ENCODE assay signal across 39 cellular contexts in the genomic region with DNA sequence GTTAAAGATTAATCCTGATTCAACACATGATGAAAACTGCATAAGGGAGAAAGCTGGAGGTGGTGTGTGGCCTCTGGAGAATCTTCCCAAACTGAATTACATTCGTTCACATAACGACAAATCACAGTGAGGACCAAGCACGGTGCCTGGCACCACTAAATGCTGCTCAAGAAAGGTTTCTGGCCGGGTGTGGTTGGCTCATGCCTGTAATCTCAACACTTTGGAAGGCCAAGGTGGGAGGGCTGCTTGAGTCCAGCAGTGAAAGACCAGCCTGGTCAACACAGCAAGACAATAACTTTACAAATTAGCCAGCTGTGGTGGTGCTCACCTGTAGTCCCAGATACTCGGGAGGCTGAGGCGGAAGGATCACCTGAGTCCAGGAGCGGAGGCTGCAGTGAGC. TPM values are rescaled to one million over a fixed set of nuclear protein-coding genes. Genes with fewer than 3 reads are reported as not detected.
"Had no signal": no experiment of that assay in that cellular context is flagged by ENCODE, and none has a peak within 500 bp of the region (broad histone marks: within the 10 kb centered on the region; RNA-seq: fewer than 3 reads in every experiment).

No MANE protein-coding gene starts in this region.

- H3K4me1 ChIP-seq: adrenal gland, breast epithelium had no signal

- H3K36me3 ChIP-seq: adrenal gland, ascending aorta, brain microvascular endothelial cell, breast epithelium, cardiac muscle cell had no signal

- H3K36me3 Mint-ChIP-seq: activated naive CD4-positive, alpha-beta T cell treated with anti-CD3 and anti-CD28 coated beads, Interleukin-2, amount 10 ng/mL, durations not matched to agents 7 days and 5 days; activated naive CD4-positive, alpha-beta T cell treated with anti-CD3 and anti-CD28 coated beads, Interleukin-2, amount 50 U/mL, for 24 hours; activated naive CD8-positive, alpha-beta T cell; activated naive CD8-positive, alpha-beta T cell treated with anti-CD3 and anti-CD28 coated beads for 36 hours; activated naive CD8-positive, alpha-beta T cell treated with anti-CD3 and anti-CD28 coated beads, Interleukin-2, amount 10 ng/mL, durations not matched to agents 7 days and 5 days; brain had no signal

- DNase-seq: activated effector memory CD4-positive, alpha-beta T cell treated with anti-CD3 and anti-CD28 coated beads, Interleukin-2, amount 50 U/mL, for 16 hours; activated effector memory CD4-positive, alpha-beta T cell treated with Interleukin-2 at 50 U/mL for 16 hours; activated gamma-delta T cell; activated gamma-delta T cell treated with Interleukin-2 at 50 U/mL for 16 hours; activated naive CD4-positive, alpha-beta T cell; activated naive CD4-positive, alpha-beta T cell treated with anti-CD3 and anti-CD28 coated beads for 36 hours; activated naive CD4-positive, alpha-beta T cell treated with anti-CD3 and anti-CD28 coated beads, Interleukin-2, amount 10 ng/mL, durations not matched to agents 7 days and 5 days; activated naive CD4-positive, alpha-beta T cell treated with anti-CD3 and anti-CD28 coated beads, Interleukin-2, amount 50 U/mL, for 16 hours; activated naive CD4-positive, alpha-beta T cell treated with Interleukin-2 at 50 U/mL for 16 hours; activated naive CD8-positive, alpha-beta T cell treated with anti-CD3 and anti-CD28 coated beads for 36 hours; activated naive CD8-positive, alpha-beta T cell treated with anti-CD3 and anti-CD28 coated beads, Interleukin-2, amount 10 ng/mL, durations not matched to agents 7 days and 5 days; activated naive CD8-positive, alpha-beta T cell treated with anti-CD3 and anti-CD28 coated beads, Interleukin-2, amount 50 U/mL, for 24 hours; activated T-cell treated with anti-CD3 and anti-CD28 coated beads for 4 hours; activated T-cell treated with anti-CD3 and anti-CD28 coated beads, Interleukin-2, amount 50 U/mL, for 1 hour; activated T-cell treated with anti-CD3 and anti-CD28 coated beads, Interleukin-2, amount 50 U/mL, for 24 hours; activated T-cell treated with anti-CD3 and anti-CD28 coated beads, Interleukin-2, amount 50 U/mL, for 4 hours; activated T-cell treated with anti-CD3 and anti-CD28 coated beads, Interleukin-2, amount 50 U/mL, for 48 hours; activated T-cell treated with anti-CD3 and anti-CD28 coated beads, Interleukin-2, amount 50 U/mL, for 72 hours; amniotic stem cell; amygdala; anterior cingulate cortex; aorta; body of pancreas; brain microvascular endothelial cell; caudate nucleus; central memory CD4-positive, alpha-beta T cell; cerebellar nuclear complex had no signal

- H3K4me3 Mint-ChIP-seq: activated naive CD4-positive, alpha-beta T cell treated with anti-CD3 and anti-CD28 coated beads for 36 hours; activated naive CD4-positive, alpha-beta T cell treated with anti-CD3 and anti-CD28 coated beads, Interleukin-2, amount 10 ng/mL, durations not matched to agents 7 days and 5 days; activated naive CD4-positive, alpha-beta T cell treated with anti-CD3 and anti-CD28 coated beads, Interleukin-2, amount 50 U/mL, for 24 hours; activated naive CD8-positive, alpha-beta T cell; activated naive CD8-positive, alpha-beta T cell treated with anti-CD3 and anti-CD28 coated beads for 36 hours; activated naive CD8-positive, alpha-beta T cell treated with anti-CD3 and anti-CD28 coated beads, Interleukin-2, amount 10 ng/mL, durations not matched to agents 7 days and 5 days; activated naive CD8-positive, alpha-beta T cell treated with anti-CD3 and anti-CD28 coated beads, Interleukin-2, amount 50 U/mL, for 24 hours; activated T-cell treated with anti-CD3 and anti-CD28 coated beads, Interleukin-2, amount 50 U/mL, for 24 hours; activated T-cell treated with anti-CD3 and anti-CD28 coated beads, Interleukin-2, amount 50 U/mL, for 4 hours; activated T-cell treated with anti-CD3 and anti-CD28 coated beads, Interleukin-2, amount 50 U/mL, for 72 hours; activated T-helper 1 cell treated with anti-CD3 and anti-CD28 coated beads, Interleukin-12 subunit alpha, Interleukin-12 subunit beta, Interleukin-2, Interleukin-4 antibody, amounts not matched to agents 30 ng/mL and 10 ng/mL and 1 ng/mL, durations not matched to agents 14 hours and 24 hours and 36 hours; activated T-helper 17 cell treated with anti-CD3 and anti-CD28 coated beads, Interleukin-2, amount 50 U/mL, for 72 hours; brain; central memory CD8-positive, alpha-beta T cell had no signal

- H3K27ac Mint-ChIP-seq: activated naive CD4-positive, alpha-beta T cell treated with anti-CD3 and anti-CD28 coated beads for 36 hours; activated naive CD4-positive, alpha-beta T cell treated with anti-CD3 and anti-CD28 coated beads, Interleukin-2, amount 10 ng/mL, durations not matched to agents 7 days and 5 days; activated naive CD4-positive, alpha-beta T cell treated with anti-CD3 and anti-CD28 coated beads, Interleukin-2, amount 50 U/mL, for 24 hours; activated naive CD4-positive, alpha-beta T cell treated with anti-CD3 and anti-CD28 coated beads, Interleukin-2, amount 50 U/mL, for 72 hours; activated naive CD8-positive, alpha-beta T cell; activated naive CD8-positive, alpha-beta T cell treated with anti-CD3 and anti-CD28 coated beads for 36 hours; activated naive CD8-positive, alpha-beta T cell treated with anti-CD3 and anti-CD28 coated beads, Interleukin-2, amount 10 ng/mL, durations not matched to agents 7 days and 5 days; activated naive CD8-positive, alpha-beta T cell treated with anti-CD3 and anti-CD28 coated beads, Interleukin-2, amount 50 U/mL, for 24 hours; activated T-cell treated with anti-CD3 and anti-CD28 coated beads, Interleukin-2, amount 50 U/mL, for 24 hours; activated T-cell treated with anti-CD3 and anti-CD28 coated beads, Interleukin-2, amount 50 U/mL, for 72 hours; activated T-helper 1 cell treated with anti-CD3 and anti-CD28 coated beads, Interleukin-12 subunit alpha, Interleukin-12 subunit beta, Interleukin-2, Interleukin-4 antibody, amounts not matched to agents 30 ng/mL and 10 ng/mL and 1 ng/mL, durations not matched to agents 14 hours and 24 hours and 36 hours; activated T-helper 17 cell treated with anti-CD3 and anti-CD28 coated beads, Interleukin-2, amount 50 U/mL, for 72 hours; activated T-helper 2 cell treated with anti-CD3 and anti-CD28 coated beads, Interferon-gamma antibody, Interleukin-2, Interleukin-4, amounts not matched to agents 10 μg/mL and 5 μg/mL and 100 μg/mL, durations not matched to agents 14 hours and 24 hours and 36 hours; brain had no signal

- H3K9me3 ChIP-seq: adrenal gland, ascending aorta, body of pancreas, breast epithelium had no signal

- H3K4me1 Mint-ChIP-seq: activated naive CD4-positive, alpha-beta T cell treated with anti-CD3 and anti-CD28 coated beads, Interleukin-2, amount 10 ng/mL, durations not matched to agents 7 days and 5 days; activated naive CD4-positive, alpha-beta T cell treated with anti-CD3 and anti-CD28 coated beads, Interleukin-2, amount 50 U/mL, for 24 hours; activated naive CD8-positive, alpha-beta T cell treated with anti-CD3 and anti-CD28 coated beads for 36 hours; activated naive CD8-positive, alpha-beta T cell treated with anti-CD3 and anti-CD28 coated beads, Interleukin-2, amount 10 ng/mL, durations not matched to agents 7 days and 5 days; activated naive CD8-positive, alpha-beta T cell treated with anti-CD3 and anti-CD28 coated beads, Interleukin-2, amount 50 U/mL, for 24 hours; activated T-helper 17 cell treated with anti-CD3 and anti-CD28 coated beads, Interleukin-2, amount 50 U/mL, for 72 hours; brain; central memory CD8-positive, alpha-beta T cell had no signal

- H3K9me3 Mint-ChIP-seq: activated naive CD4-positive, alpha-beta T cell treated with anti-CD3 and anti-CD28 coated beads for 36 hours; activated naive CD4-positive, alpha-beta T cell treated with anti-CD3 and anti-CD28 coated beads, Interleukin-2, amount 10 ng/mL, durations not matched to agents 7 days and 5 days; activated naive CD4-positive, alpha-beta T cell treated with anti-CD3 and anti-CD28 coated beads, Interleukin-2, amount 50 U/mL, for 24 hours; activated naive CD8-positive, alpha-beta T cell treated with anti-CD3 and anti-CD28 coated beads for 36 hours; activated naive CD8-positive, alpha-beta T cell treated with anti-CD3 and anti-CD28 coated beads, Interleukin-2, amount 10 ng/mL, durations not matched to agents 7 days and 5 days; activated naive CD8-positive, alpha-beta T cell treated with anti-CD3 and anti-CD28 coated beads, Interleukin-2, amount 50 U/mL, for 24 hours; activated T-cell treated with anti-CD3 and anti-CD28 coated beads, Interleukin-2, amount 50 U/mL, for 24 hours; activated T-cell treated with anti-CD3 and anti-CD28 coated beads, Interleukin-2, amount 50 U/mL, for 4 hours; activated T-cell treated with anti-CD3 and anti-CD28 coated beads, Interleukin-2, amount 50 U/mL, for 72 hours; activated T-helper 1 cell treated with anti-CD3 and anti-CD28 coated beads, Interleukin-12 subunit alpha, Interleukin-12 subunit beta, Interleukin-2, Interleukin-4 antibody, amounts not matched to agents 30 ng/mL and 10 ng/mL and 1 ng/mL, durations not matched to agents 14 hours and 24 hours and 36 hours; activated T-helper 17 cell treated with anti-CD3 and anti-CD28 coated beads, Interleukin-2, amount 50 U/mL, for 72 hours; activated T-helper 2 cell treated with anti-CD3 and anti-CD28 coated beads, Interferon-gamma antibody, Interleukin-2, Interleukin-4, amounts not matched to agents 10 μg/mL and 5 μg/mL and 100 μg/mL, durations not matched to agents 14 hours and 24 hours and 36 hours; central memory CD8-positive, alpha-beta T cell had no signal

- H3K27me3 ChIP-seq: cardiac muscle cell had no signal

- H3K4me3 ChIP-seq: adrenal gland, ascending aorta, body of pancreas, breast epithelium, cardiac muscle cell had no signal

- H3K27ac ChIP-seq: adrenal gland, ascending aorta, body of pancreas, brain microvascular endothelial cell, breast epithelium, cardiac muscle cell had no signal

RNA-seq across cellular contexts. Expression of a gene that starts 9.6 kb away (rescaled TPM):
- total RNA-seq: activated T-cell treated with anti-CD3 and anti-CD28 coated beads, Interleukin-2, amount 50 U/mL, for 4 hours; activated T-helper 1 cell treated with anti-CD3 and anti-CD28 coated beads, Interleukin-12 subunit alpha, Interleukin-12 subunit beta, Interleukin-2, Interleukin-4 antibody, amounts not matched to agents 30 ng/mL and 10 ng/mL and 1 ng/mL, durations not matched to agents 14 hours and 24 hours and 36 hours; activated T-helper 2 cell treated with anti-CD3 and anti-CD28 coated beads, Interferon-gamma antibody, Interleukin-2, Interleukin-4, amounts not matched to agents 10 μg/mL and 5 μg/mL and 100 μg/mL, durations not matched to agents 14 hours and 24 hours and 36 hours; body of pancreas had no signal
